1 cellular context compared by ENCODE assay signal in the genomic region with DNA sequence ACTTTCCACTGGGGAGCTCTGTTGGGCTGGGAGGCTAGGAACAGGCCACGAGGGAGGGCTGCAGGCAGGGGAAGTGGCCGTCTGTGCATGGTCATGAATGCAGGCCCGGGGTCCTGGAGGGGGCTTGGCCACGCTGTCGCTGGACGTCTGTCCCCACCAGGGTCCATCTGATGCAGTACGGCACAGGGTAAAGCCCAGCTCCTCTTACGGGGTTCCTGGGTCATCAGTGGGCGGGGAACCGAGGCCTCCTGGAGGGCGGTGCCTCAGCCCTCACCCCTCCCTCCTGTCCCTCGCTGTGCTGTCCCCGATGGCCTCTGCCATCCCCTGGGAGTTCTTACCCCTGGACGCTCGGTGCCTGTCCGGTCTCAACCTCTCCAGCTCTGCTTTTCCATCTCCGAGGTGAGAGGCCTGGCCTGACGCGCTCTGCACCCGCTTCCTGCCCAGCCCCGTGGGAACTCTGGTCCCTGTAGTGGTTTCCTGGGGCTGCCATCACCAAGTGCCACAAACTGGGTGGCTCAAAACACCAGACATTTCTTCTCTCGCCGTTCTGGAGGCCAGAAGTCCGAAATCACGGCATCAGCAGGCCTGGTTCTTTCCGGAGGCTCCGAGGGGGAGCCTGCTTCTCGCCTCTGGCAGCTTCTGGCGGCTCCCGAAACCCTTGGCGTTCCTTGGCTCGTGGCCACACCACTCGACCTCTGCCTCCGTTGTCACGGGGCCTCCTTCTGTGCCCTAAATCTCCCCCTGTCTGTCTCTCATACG.
A peak's percentile ranks its signal among the peaks of the same experiment; 100 is the strongest.
TF ChIP-seq lines count a peak whose summit lies in the region.

No MANE protein-coding gene starts in this region.

TF ChIP-seq in GM12878, 131 proteins besides CTCF, POLR2A, EP300 and RAD21 (continued from another document):
- TF ChIP-seq, protein P1, sequence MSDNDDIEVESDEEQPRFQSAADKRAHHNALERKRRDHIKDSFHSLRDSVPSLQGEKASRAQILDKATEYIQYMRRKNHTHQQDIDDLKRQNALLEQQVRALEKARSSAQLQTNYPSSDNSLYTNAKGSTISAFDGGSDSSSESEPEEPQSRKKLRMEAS (IDR thresholded peaks at IDR 0.05; ENCODE audit: low read depth, low read length) = peak; percentile 43
- no peak for TF ChIP-seq ZNF622 (IDR thresholded peaks at IDR 0.05)
- TF ChIP-seq MEF2B (IDR thresholded peaks at IDR 0.05; ENCODE audit: partially characterized antibody, poor library complexity, severe bottlenecking) = peak; percentile 82
- TF ChIP-seq JUNB (IDR thresholded peaks at IDR 0.05) = no peak
- TF ChIP-seq, protein P2, sequence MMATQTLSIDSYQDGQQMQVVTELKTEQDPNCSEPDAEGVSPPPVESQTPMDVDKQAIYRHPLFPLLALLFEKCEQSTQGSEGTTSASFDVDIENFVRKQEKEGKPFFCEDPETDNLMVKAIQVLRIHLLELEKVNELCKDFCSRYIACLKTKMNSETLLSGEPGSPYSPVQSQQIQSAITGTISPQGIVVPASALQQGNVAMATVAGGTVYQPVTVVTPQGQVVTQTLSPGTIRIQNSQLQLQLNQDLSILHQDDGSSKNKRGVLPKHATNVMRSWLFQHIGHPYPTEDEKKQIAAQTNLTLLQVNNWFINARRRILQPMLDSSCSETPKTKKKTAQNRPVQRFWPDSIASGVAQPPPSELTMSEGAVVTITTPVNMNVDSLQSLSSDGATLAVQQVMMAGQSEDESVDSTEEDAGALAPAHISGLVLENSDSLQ (IDR thresholded peaks at IDR 0.05) = no peak
- TF ChIP-seq, protein P3, sequence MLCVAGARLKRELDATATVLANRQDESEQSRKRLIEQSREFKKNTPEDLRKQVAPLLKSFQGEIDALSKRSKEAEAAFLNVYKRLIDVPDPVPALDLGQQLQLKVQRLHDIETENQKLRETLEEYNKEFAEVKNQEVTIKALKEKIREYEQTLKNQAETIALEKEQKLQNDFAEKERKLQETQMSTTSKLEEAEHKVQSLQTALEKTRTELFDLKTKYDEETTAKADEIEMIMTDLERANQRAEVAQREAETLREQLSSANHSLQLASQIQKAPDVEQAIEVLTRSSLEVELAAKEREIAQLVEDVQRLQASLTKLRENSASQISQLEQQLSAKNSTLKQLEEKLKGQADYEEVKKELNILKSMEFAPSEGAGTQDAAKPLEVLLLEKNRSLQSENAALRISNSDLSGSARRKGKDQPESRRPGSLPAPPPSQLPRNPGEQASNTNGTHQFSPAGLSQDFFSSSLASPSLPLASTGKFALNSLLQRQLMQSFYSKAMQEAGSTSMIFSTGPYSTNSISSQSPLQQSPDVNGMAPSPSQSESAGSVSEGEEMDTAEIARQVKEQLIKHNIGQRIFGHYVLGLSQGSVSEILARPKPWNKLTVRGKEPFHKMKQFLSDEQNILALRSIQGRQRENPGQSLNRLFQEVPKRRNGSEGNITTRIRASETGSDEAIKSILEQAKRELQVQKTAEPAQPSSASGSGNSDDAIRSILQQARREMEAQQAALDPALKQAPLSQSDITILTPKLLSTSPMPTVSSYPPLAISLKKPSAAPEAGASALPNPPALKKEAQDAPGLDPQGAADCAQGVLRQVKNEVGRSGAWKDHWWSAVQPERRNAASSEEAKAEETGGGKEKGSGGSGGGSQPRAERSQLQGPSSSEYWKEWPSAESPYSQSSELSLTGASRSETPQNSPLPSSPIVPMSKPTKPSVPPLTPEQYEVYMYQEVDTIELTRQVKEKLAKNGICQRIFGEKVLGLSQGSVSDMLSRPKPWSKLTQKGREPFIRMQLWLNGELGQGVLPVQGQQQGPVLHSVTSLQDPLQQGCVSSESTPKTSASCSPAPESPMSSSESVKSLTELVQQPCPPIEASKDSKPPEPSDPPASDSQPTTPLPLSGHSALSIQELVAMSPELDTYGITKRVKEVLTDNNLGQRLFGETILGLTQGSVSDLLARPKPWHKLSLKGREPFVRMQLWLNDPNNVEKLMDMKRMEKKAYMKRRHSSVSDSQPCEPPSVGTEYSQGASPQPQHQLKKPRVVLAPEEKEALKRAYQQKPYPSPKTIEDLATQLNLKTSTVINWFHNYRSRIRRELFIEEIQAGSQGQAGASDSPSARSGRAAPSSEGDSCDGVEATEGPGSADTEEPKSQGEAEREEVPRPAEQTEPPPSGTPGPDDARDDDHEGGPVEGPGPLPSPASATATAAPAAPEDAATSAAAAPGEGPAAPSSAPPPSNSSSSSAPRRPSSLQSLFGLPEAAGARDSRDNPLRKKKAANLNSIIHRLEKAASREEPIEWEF (IDR thresholded peaks at IDR 0.05; ENCODE audit: insufficient replicate concordance, low read depth, low read length) = no peak
- TF ChIP-seq CEBPB (IDR thresholded peaks at IDR 0.05; ENCODE audit: borderline replicate concordance in 1 of 2, low read depth in 2 of 2, low read length in 2 of 2) = no peak
- TF ChIP-seq SREBF2 (IDR thresholded peaks at IDR 0.05; ENCODE audit: low read length) = no peak
- TF ChIP-seq ZSCAN29 (IDR thresholded peaks at IDR 0.05) = no peak
- TF ChIP-seq YBX1 (IDR thresholded peaks at IDR 0.05) = no peak
- TF ChIP-seq BACH1 (IDR thresholded peaks at IDR 0.05; ENCODE audit: borderline replicate concordance) = no peak; the same call in 1 of the 2 replicates
- no peak for TF ChIP-seq SRF (IDR thresholded peaks at IDR 0.05; ENCODE audit: low read depth in 2 of 2, low read length in 2 of 2)
- no peak for TF ChIP-seq SUZ12 (IDR thresholded peaks at IDR 0.05; ENCODE audit: unreplicated experiment)
- TF ChIP-seq, protein P4, sequence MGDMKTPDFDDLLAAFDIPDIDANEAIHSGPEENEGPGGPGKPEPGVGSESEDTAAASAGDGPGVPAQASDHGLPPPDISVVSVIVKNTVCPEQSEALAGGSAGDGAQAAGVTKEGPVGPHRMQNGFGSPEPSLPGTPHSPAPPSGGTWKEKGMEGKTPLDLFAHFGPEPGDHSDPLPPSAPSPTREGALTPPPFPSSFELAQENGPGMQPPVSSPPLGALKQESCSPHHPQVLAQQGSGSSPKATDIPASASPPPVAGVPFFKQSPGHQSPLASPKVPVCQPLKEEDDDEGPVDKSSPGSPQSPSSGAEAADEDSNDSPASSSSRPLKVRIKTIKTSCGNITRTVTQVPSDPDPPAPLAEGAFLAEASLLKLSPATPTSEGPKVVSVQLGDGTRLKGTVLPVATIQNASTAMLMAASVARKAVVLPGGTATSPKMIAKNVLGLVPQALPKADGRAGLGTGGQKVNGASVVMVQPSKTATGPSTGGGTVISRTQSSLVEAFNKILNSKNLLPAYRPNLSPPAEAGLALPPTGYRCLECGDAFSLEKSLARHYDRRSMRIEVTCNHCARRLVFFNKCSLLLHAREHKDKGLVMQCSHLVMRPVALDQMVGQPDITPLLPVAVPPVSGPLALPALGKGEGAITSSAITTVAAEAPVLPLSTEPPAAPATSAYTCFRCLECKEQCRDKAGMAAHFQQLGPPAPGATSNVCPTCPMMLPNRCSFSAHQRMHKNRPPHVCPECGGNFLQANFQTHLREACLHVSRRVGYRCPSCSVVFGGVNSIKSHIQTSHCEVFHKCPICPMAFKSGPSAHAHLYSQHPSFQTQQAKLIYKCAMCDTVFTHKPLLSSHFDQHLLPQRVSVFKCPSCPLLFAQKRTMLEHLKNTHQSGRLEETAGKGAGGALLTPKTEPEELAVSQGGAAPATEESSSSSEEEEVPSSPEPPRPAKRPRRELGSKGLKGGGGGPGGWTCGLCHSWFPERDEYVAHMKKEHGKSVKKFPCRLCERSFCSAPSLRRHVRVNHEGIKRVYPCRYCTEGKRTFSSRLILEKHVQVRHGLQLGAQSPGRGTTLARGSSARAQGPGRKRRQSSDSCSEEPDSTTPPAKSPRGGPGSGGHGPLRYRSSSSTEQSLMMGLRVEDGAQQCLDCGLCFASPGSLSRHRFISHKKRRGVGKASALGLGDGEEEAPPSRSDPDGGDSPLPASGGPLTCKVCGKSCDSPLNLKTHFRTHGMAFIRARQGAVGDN (IDR thresholded peaks at IDR 0.05) = peak; percentile 58; the same call in 1 of the 2 replicates
- peak; percentile 55; the same call in 1 of the 2 replicates for TF ChIP-seq LARP7 (IDR thresholded peaks at IDR 0.05)
- no peak for TF ChIP-seq RCOR1 (conservative IDR thresholded peaks at IDR 0.05; ENCODE audit: low read depth, low read length)
- TF ChIP-seq, protein P5, sequence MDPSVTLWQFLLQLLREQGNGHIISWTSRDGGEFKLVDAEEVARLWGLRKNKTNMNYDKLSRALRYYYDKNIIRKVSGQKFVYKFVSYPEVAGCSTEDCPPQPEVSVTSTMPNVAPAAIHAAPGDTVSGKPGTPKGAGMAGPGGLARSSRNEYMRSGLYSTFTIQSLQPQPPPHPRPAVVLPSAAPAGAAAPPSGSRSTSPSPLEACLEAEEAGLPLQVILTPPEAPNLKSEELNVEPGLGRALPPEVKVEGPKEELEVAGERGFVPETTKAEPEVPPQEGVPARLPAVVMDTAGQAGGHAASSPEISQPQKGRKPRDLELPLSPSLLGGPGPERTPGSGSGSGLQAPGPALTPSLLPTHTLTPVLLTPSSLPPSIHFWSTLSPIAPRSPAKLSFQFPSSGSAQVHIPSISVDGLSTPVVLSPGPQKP (IDR thresholded peaks at IDR 0.05; ENCODE audit: low read depth, low read length) = no peak
- TF ChIP-seq, protein P6, sequence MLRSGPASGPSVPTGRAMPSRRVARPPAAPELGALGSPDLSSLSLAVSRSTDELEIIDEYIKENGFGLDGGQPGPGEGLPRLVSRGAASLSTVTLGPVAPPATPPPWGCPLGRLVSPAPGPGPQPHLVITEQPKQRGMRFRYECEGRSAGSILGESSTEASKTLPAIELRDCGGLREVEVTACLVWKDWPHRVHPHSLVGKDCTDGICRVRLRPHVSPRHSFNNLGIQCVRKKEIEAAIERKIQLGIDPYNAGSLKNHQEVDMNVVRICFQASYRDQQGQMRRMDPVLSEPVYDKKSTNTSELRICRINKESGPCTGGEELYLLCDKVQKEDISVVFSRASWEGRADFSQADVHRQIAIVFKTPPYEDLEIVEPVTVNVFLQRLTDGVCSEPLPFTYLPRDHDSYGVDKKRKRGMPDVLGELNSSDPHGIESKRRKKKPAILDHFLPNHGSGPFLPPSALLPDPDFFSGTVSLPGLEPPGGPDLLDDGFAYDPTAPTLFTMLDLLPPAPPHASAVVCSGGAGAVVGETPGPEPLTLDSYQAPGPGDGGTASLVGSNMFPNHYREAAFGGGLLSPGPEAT (IDR thresholded peaks at IDR 0.05; ENCODE audit: low read depth) = 0 out of 2 replicates have a peak, but pooled peaks have one; percentile 19
- no peak for TF ChIP-seq CBX3 (IDR thresholded peaks at IDR 0.05; ENCODE audit: borderline replicate concordance, low read depth)
- no peak for TF ChIP-seq EZH2 (IDR thresholded peaks at IDR 0.05; ENCODE audit: borderline replicate concordance, control insufficient read depth, low read depth, low read length)
- no peak for TF ChIP-seq ZBED1 (IDR thresholded peaks at IDR 0.05; ENCODE audit: borderline replicate concordance)
- no peak for TF ChIP-seq FOS (IDR thresholded peaks at IDR 0.05; ENCODE audit: borderline replicate concordance, extremely low read depth, insufficient read length)
- no peak for TF ChIP-seq SP1 (IDR thresholded peaks at IDR 0.05; ENCODE audit: low read depth, low read length)
- TF ChIP-seq HDGF (IDR thresholded peaks at IDR 0.05) = no peak
- no peak for TF ChIP-seq HDAC6 (IDR thresholded peaks at IDR 0.05; ENCODE audit: unreplicated experiment)
- TF ChIP-seq NFXL1 (IDR thresholded peaks at IDR 0.05; ENCODE audit: borderline replicate concordance) = no peak
- TF ChIP-seq RAD51 (IDR thresholded peaks at IDR 0.05) = no peak
- TF ChIP-seq, protein P7, sequence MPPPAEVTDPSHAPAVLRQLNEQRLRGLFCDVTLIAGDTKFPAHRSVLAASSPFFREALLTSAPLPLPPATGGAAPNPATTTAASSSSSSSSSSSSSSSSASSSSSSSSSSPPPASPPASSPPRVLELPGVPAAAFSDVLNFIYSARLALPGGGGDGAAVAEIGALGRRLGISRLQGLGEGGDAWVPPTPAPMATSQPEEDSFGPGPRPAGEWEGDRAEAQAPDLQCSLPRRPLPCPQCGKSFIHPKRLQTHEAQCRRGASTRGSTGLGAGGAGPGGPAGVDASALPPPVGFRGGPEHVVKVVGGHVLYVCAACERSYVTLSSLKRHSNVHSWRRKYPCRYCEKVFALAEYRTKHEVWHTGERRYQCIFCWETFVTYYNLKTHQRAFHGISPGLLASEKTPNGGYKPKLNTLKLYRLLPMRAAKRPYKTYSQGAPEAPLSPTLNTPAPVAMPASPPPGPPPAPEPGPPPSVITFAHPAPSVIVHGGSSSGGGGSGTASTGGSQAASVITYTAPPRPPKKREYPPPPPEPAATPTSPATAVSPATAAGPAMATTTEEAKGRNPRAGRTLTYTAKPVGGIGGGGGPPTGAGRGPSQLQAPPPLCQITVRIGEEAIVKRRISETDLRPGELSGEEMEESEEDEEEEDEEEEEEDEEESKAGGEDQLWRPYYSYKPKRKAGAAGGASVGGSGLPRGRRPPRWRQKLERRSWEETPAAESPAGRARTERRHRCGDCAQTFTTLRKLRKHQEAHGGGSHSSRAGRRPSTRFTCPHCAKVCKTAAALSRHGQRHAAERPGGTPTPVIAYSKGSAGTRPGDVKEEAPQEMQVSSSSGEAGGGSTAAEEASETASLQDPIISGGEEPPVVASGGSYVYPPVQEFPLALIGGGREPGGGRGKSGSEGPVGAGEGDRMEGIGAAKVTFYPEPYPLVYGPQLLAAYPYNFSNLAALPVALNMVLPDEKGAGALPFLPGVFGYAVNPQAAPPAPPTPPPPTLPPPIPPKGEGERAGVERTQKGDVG (CRISPR knock-in tag; IDR thresholded peaks at IDR 0.05) = no peak
- TF ChIP-seq, protein P8, sequence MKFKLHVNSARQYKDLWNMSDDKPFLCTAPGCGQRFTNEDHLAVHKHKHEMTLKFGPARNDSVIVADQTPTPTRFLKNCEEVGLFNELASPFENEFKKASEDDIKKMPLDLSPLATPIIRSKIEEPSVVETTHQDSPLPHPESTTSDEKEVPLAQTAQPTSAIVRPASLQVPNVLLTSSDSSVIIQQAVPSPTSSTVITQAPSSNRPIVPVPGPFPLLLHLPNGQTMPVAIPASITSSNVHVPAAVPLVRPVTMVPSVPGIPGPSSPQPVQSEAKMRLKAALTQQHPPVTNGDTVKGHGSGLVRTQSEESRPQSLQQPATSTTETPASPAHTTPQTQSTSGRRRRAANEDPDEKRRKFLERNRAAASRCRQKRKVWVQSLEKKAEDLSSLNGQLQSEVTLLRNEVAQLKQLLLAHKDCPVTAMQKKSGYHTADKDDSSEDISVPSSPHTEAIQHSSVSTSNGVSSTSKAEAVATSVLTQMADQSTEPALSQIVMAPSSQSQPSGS (IDR thresholded peaks at IDR 0.05; ENCODE audit: low read length) = no peak
